8 cellular contexts compared by ENCODE assay signal in genomic region chr11:65452806-65453490, GRCh38. TPM values are rescaled to one million over a fixed set of nuclear protein-coding genes. Genes with fewer than 3 reads are reported as not detected.
A peak's percentile ranks its signal among the peaks of the same experiment; 100 is the strongest.
DNase-seq lines count a peak whose midpoint lies in the region; ATAC-seq and TF ChIP-seq lines count a peak whose summit lies in the region.

No MANE protein-coding gene starts in this region.

- H3K36me3 ChIP-seq in A673 (ENCODE audit: insufficient read depth, low read length, poor library complexity, severe bottlenecking) (no peaks in the 10 kb centered on the region), HCT116 (ENCODE audit: control insufficient read depth in 1 of 2, insufficient read depth in 2 of 2, low read length in 2 of 2) (no peaks in the 10 kb centered on the region), adipocyte (ENCODE audit: control insufficient read depth, insufficient read depth, low read length, severe bottlenecking) (no peaks in the 10 kb centered on the region), Karpas-422 (ENCODE audit: insufficient read depth, low read length) (peaks cover 6% of the 10 kb centered on the region; the same call in 1 of the 2 replicates)

- H3K79me2 ChIP-seq in HCT116 (ENCODE audit: insufficient read depth, low read length) (peaks cover 14% of the 10 kb centered on the region), Karpas-422 (ENCODE audit: low read length) (peaks cover 4% of the 10 kb centered on the region; the same call in 1 of the 2 replicates)

- peak; percentile 79 for DNase-seq in A673 (ENCODE audit: low spot score)
- DNase-seq in HCT116 (ENCODE audit: low read depth, low spot score), result no peak
- peak; percentile 91 for DNase-seq in adipocyte (ENCODE audit: low read depth)
- peak; percentile 58 for DNase-seq in kidney tubule cell (ENCODE audit: low spot score)
- no peak for DNase-seq in kidney glomerular epithelial cell (lab: John Stamatoyannopoulos, UW)
- no peak for DNase-seq in ureter (ENCODE audit: low spot score)
- DNase-seq in Karpas-422, result no peak

- no peaks in the 10 kb centered on the region for H4K20me1 ChIP-seq in HCT116 (ENCODE audit: insufficient read depth)
- H4K20me1 ChIP-seq in Karpas-422 (ENCODE audit: insufficient read depth, low read depth, low read length), result no peaks in the 10 kb centered on the region

- H3K4me1 ChIP-seq in A673 (ENCODE audit: insufficient read depth, low read length, poor library complexity, severe bottlenecking) (peaks cover 15% of the 10 kb centered on the region), HCT116 (ENCODE audit: control insufficient read depth in 1 of 2, insufficient read depth in 2 of 2, low read length in 2 of 2) (peaks cover 42 to 61% of the 10 kb centered on the region in 2 experiments), adipocyte (ENCODE audit: control insufficient read depth, insufficient read depth, low read length) (peaks cover 54% of the 10 kb centered on the region), Karpas-422 (ENCODE audit: low read length) (peaks cover 46% of the 10 kb centered on the region)

- H3K4me2 ChIP-seq in HCT116 (ENCODE audit: low read length), result peak overlapping the region; percentile 97
- no peak overlapping the region for H3K4me2 ChIP-seq in Karpas-422 (ENCODE audit: low read depth, low read length, poor library complexity, severe bottlenecking)

- intact Hi-C loops in A673 (cut with micrococcal nuclease; ENCODE audit: unreplicated experiment), result no loop called here
- intact Hi-C loops in HCT116 (cut with micrococcal nuclease), result no loop called here

- H3K9me3 ChIP-seq in A673 (ENCODE audit: low read depth, low read length, poor library complexity, severe bottlenecking), result no peaks in the 10 kb centered on the region
- no peaks in the 10 kb centered on the region for H3K9me3 ChIP-seq in HCT116 (ENCODE audit: control insufficient read depth in 1 of 2, insufficient read depth in 1 of 2, low read depth in 1 of 2, low read length in 2 of 2)
- no peaks in the 10 kb centered on the region for H3K9me3 ChIP-seq in adipocyte (ENCODE audit: control insufficient read depth, low read length)
- no peaks in the 10 kb centered on the region for H3K9me3 ChIP-seq in Karpas-422 (ENCODE audit: low read length)

- BruUV-seq in A673 (replicated peaks; lab: Mats Ljungman, UMichigan), result no TSS peak
- no TSS peak for BruUV-seq in HCT116 (replicated peaks; lab: Mats Ljungman, UMichigan)

- H2AFZ ChIP-seq in HCT116 (ENCODE audit: low read depth, low read length, poor library complexity, severe bottlenecking) (no peak overlapping the region), Karpas-422 (ENCODE audit: low read length) (no peak overlapping the region)

- ATAC-seq in HCT116 (no peak), HG03135 (IDR thresholded peaks at IDR 0.05; ENCODE audit: unreplicated experiment) (no peak)

- POLR2A ChIA-PET in A673 (lab: Charles Lee; ENCODE audit: low non-redundant PET), result interaction anchor here (0.5 to 0.9 kb wide), 3 partner anchors 48 to 56 kb away, joined by 3 to 4 read pairs (median 4); no protein-coding TSS in a partner anchor
- POLR2A ChIA-PET in HCT116 (lab: Charles Lee), result interaction anchor here (4.3 kb wide), 1 partner anchor 45 kb away, joined by 33 read pairs; the partner anchor contains the start of gene MALAT1

- CTCF ChIA-PET in A673 (lab: Charles Lee) (interaction anchor here (0.5 kb wide), 1 partner anchor 58 kb away, joined by 3 read pairs; no protein-coding TSS in a partner anchor), HCT116 (lab: Charles Lee) (interaction anchor here (0.7 kb wide), 1 partner anchor 124 kb away, joined by 3 read pairs; no protein-coding TSS in a partner anchor)

- no peak for TF ChIP-seq RAD21 in HCT116 (IDR thresholded peaks at IDR 0.05; ENCODE audit: low read depth)

- H3K27me3 ChIP-seq in A673 (replicated peaks; ENCODE audit: insufficient read depth, low read depth, low read length, poor library complexity) (no peaks in the 10 kb centered on the region), HCT116 (ENCODE audit: insufficient read depth, low read length) (no peaks in the 10 kb centered on the region), adipocyte (replicated peaks; ENCODE audit: control insufficient read depth, insufficient read depth, low read length) (no peaks in the 10 kb centered on the region), Karpas-422 (ENCODE audit: low read length) (no peaks in the 10 kb centered on the region)

- no peak for TF ChIP-seq POLR2A in HCT116 (IDR thresholded peaks at IDR 0.05; ENCODE audit: borderline replicate concordance, extremely low read depth, insufficient read depth, insufficient read length)

- H3K4me3 ChIP-seq in A673 (ENCODE audit: low read depth, low read length, poor library complexity, severe bottlenecking) (no peak overlapping the region), HCT116 (replicated peaks in 1 of 2; ENCODE audit: low read depth in 1 of 2, low read length in 2 of 2) (no peak overlapping the region), adipocyte (ENCODE audit: low read length) (no peak overlapping the region), Karpas-422 (ENCODE audit: low read length) (no peak overlapping the region)

- TF ChIP-seq CTCF in A673 (conservative IDR thresholded peaks at IDR 0.05; ENCODE audit: low read depth, low read length) (no peak), HCT116 (IDR thresholded peaks at IDR 0.05 in 2 of 3, conservative IDR thresholded peaks at IDR 0.05 in 1 of 3; ENCODE audit: borderline replicate concordance in 1 of 3, insufficient read depth in 1 of 3, low read depth in 2 of 3, low read length in 2 of 3) (no peak)

- H3K9me2 ChIP-seq in HCT116 (ENCODE audit: insufficient read depth), result no peaks in the 10 kb centered on the region
- H3K9me2 ChIP-seq in Karpas-422 (replicated peaks; ENCODE audit: insufficient read depth, low read length), result no peaks in the 10 kb centered on the region

- H3K27ac ChIP-seq in A673 (ENCODE audit: low read depth, low read length, poor library complexity, severe bottlenecking), result peak overlapping the region; percentile 71
- peak overlapping the region; percentile 15; the same call in 1 of the 2 replicates for H3K27ac ChIP-seq in HCT116 (ENCODE audit: low read depth, low read length)
- no peak overlapping the region for H3K27ac ChIP-seq in Karpas-422 (ENCODE audit: low read length)

- H3K9ac ChIP-seq in HCT116 (ENCODE audit: low read length) (no peak overlapping the region), adipocyte (ENCODE audit: low read length) (peak overlapping the region; percentile 31), Karpas-422 (ENCODE audit: low read length) (no peak overlapping the region)

- RAD21 ChIA-PET in HCT116 (lab: Charles Lee; ENCODE audit: low non-redundant PET in 1 of 2, low total read pairs in 2 of 2, uncharacterized antibody in 2 of 2, unreplicated experiment in 2 of 2), result no interaction called here

TF ChIP-seq in HCT116, 20 proteins besides CTCF, POLR2A, EP300 and RAD21:
- no peak for TF ChIP-seq SIN3A (IDR thresholded peaks at IDR 0.05; ENCODE audit: low read depth)
- 0 out of 2 replicates have a peak, but pooled peaks have one; percentile 25 for TF ChIP-seq FOSL1 (IDR thresholded peaks at IDR 0.05; ENCODE audit: low read depth)
- no peak for TF ChIP-seq ZFX (IDR thresholded peaks at IDR 0.05)
- no peak for TF ChIP-seq MAX (IDR thresholded peaks at IDR 0.05)

RNA-seq across cellular contexts. Expression of gene NEAT1, which starts 30.4 kb away (rescaled TPM):
- total RNA-seq in A673 (2021), result 196 and 211 TPM in 2 replicates
- 564 TPM for total RNA-seq in HCT116 (2021; ENCODE audit: unreplicated experiment)
- polyA plus RNA-seq in HCT116 (2012), result 181 and 274 TPM in 2 replicates
- 1,155 TPM for total RNA-seq in ureter
- 36.5 and 74.7 TPM in 2 replicates for total RNA-seq in Karpas-422 (2014; rRNA removed; shearing (Covaris generic); ENCODE audit: low replicate concordance)

RNA-seq across cellular contexts. Expression of gene MALAT1, which starts 45.9 kb away (rescaled TPM):
- total RNA-seq in A673 (2021), result 4,586 and 4,701 TPM in 2 replicates
- 6,000 TPM for total RNA-seq in HCT116 (2021; ENCODE audit: unreplicated experiment)
- 380 and 423 TPM in 2 replicates for polyA plus RNA-seq in HCT116 (2012)
- total RNA-seq in ureter, result 19,443 TPM
- total RNA-seq in Karpas-422 (2014; rRNA removed; shearing (Covaris generic); ENCODE audit: low replicate concordance), result 3,783 and 4,167 TPM in 2 replicates

Comparison
In these comparisons a context has a peak if more than half of its experiments do, and no peak if none do; other contexts are left out.
1. DNase-seq: peak in A673 (single experiment), adipocyte (single experiment) and kidney tubule cell (single experiment); none in HCT116 (single experiment), kidney glomerular epithelial cell (single experiment), ureter (single experiment) and Karpas-422 (single experiment).